Comparison of ENCODE assay signal across 8 cellular contexts in the genomic region with DNA sequence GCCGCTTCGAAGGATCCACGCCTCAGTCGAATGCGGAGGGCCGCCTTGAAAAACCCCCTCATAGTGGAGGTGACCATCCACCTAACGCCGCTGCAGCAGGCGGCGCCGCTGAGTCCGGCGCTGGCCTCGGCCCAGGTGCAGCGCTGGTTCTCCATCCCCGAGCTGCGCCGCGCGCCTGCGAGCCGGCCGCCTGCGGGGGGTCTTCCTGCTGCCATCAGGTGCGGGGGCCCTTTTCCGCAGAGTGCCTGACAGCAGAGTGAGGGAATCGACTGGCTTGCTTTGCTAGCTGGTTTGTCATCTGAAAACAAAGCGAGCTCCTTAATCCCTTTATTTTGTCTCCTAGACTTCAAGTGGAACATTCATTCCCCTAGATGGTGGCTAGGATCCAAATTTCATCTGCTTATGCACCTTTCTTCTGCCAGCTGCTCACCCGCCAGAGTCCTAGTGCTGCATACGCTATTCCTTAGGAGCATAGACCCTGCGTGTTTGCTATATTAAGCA. TPM values are rescaled to one million over a fixed set of nuclear protein-coding genes. Genes with fewer than 3 reads are reported as not detected.
DNase-seq lines count a peak whose midpoint lies in the region; ATAC-seq and TF ChIP-seq lines count a peak whose summit lies in the region.

No MANE protein-coding gene starts in this region.

- peaks cover 8% of the 10 kb centered on the region for H3K4me1 ChIP-seq in GM23248 (ENCODE audit: insufficient read depth)

- H4K20me1 ChIP-seq in GM23248 (ENCODE audit: insufficient read depth) (no peaks in the 10 kb centered on the region), SU-DHL-6 (ENCODE audit: low read depth, low read length) (no peaks in the 10 kb centered on the region)

- TF ChIP-seq CTCF in SU-DHL-6 (IDR thresholded peaks at IDR 0.05; ENCODE audit: insufficient read depth, low read length, poor library complexity, severe bottlenecking) (no peak), fibroblast of villous mesenchyme (IDR thresholded peaks at IDR 0.05; ENCODE audit: insufficient read depth, low read depth, low read length) (peak; percentile 23), neural crest cell (conservative IDR thresholded peaks at IDR 0.05) (peak; percentile 32)

- H3K9me3 ChIP-seq in GM23248 (ENCODE audit: low read depth) (no peaks in the 10 kb centered on the region), SU-DHL-6 (ENCODE audit: insufficient read depth, low read length) (no peaks in the 10 kb centered on the region)

- WGBS in GM23248 (ENCODE audit: low coverage in 1 of 2, low lambda C conversion rate in 2 of 2, missing lambda C conversion rate in 2 of 2), 2 experiments: 20 to 22% methylated on average over 27 to 31 of the region's 31 CpGs

- H3F3A ChIP-seq in GM23248 (ENCODE audit: insufficient read depth): peaks cover 8% of the 10 kb centered on the region; the same call in 1 of the 2 replicates
- no peaks in the 10 kb centered on the region for H3F3A ChIP-seq in SU-DHL-6 (ENCODE audit: insufficient read depth)

- H3K27ac ChIP-seq in GM23248: no peak overlapping the region
- no peak overlapping the region for H3K27ac ChIP-seq in SU-DHL-6 (ENCODE audit: low read depth, low read length)

- peaks cover 22% of the 10 kb centered on the region for H3K27me3 Mint-ChIP-seq in neural crest cell (ENCODE audit: low read depth)

- peak; percentile 42 for DNase-seq in ACHN
- peak; percentile 28 for DNase-seq in GM23248
- no peak for DNase-seq in fibroblast of villous mesenchyme (ENCODE audit: low read depth)
- peak; percentile 36 for DNase-seq in neural crest cell (ENCODE audit: low read depth, low spot score)
- no peak for DNase-seq in Kasumi-1 (lab: John Stamatoyannopoulos, UW)
- DNase-seq in AG08396 (ENCODE audit: low spot score): no peak

- H3K9me3 Mint-ChIP-seq in neural crest cell: no peaks in the 10 kb centered on the region

- in situ Hi-C loops in ACHN (cut with HindIII; ENCODE audit: low pct_ligation_motif_present, low pct_unique_long_range_greater_than_20kb, low sequenced_read_pairs): no loop called here
- in situ Hi-C loops in GM23248 (cut with MboI): loop anchor here (10.0 kb wide), 1 partner anchor 130 kb away; no protein-coding TSS in a partner anchor

- H3K36me3 Mint-ChIP-seq in neural crest cell (ENCODE audit: low read depth): no peaks in the 10 kb centered on the region

- H3K4me2 ChIP-seq in GM23248 (ENCODE audit: unreplicated experiment) (peak overlapping the region; percentile 85), SU-DHL-6 (ENCODE audit: low read depth, low read length, poor library complexity, severe bottlenecking) (peak overlapping the region; percentile 56)

- H2AFZ ChIP-seq in GM23248 (peak overlapping the region; percentile 97), SU-DHL-6 (ENCODE audit: low read depth, low read length, severe bottlenecking) (peak overlapping the region; percentile 88)

- peaks cover 5% of the 10 kb centered on the region for H3K4me1 Mint-ChIP-seq in neural crest cell

- H3K27me3 ChIP-seq in GM23248 (replicated peaks; ENCODE audit: insufficient read depth): no peaks in the 10 kb centered on the region
- H3K27me3 ChIP-seq in SU-DHL-6 (ENCODE audit: low read length): no peaks in the 10 kb centered on the region

- H3K27ac Mint-ChIP-seq in neural crest cell (ENCODE audit: unreplicated experiment): no peak overlapping the region

- peak overlapping the region; percentile 56; the same call in 1 of the 2 replicates for H3K9ac ChIP-seq in GM23248
- no peak overlapping the region for H3K9ac ChIP-seq in SU-DHL-6 (ENCODE audit: low read length)

- no peaks in the 10 kb centered on the region for H3K79me2 ChIP-seq in GM23248 (ENCODE audit: insufficient read depth)
- no peaks in the 10 kb centered on the region for H3K79me2 ChIP-seq in SU-DHL-6 (ENCODE audit: insufficient read depth, low read length)

- H3K4me3 ChIP-seq in GM23248 (peak overlapping the region; percentile 70), SU-DHL-6 (ENCODE audit: insufficient read depth, low read length, poor library complexity, severe bottlenecking) (no peak overlapping the region), fibroblast of villous mesenchyme (ENCODE audit: low read depth, low read length) (peak overlapping the region; percentile 55)

- no peaks in the 10 kb centered on the region for H3K9me2 ChIP-seq in GM23248 (ENCODE audit: insufficient read depth)
- no peaks in the 10 kb centered on the region for H3K9me2 ChIP-seq in SU-DHL-6 (replicated peaks; ENCODE audit: insufficient read depth, low read length)

- H3K36me3 ChIP-seq in GM23248 (ENCODE audit: low read depth) (no peaks in the 10 kb centered on the region), SU-DHL-6 (ENCODE audit: low read length) (no peaks in the 10 kb centered on the region)

- ATAC-seq in GM18861 (IDR thresholded peaks at IDR 0.05; ENCODE audit: unreplicated experiment): no peak

- peak overlapping the region; percentile 72 for H3K4me3 Mint-ChIP-seq in neural crest cell

RNA-seq across cellular contexts. Expression of a gene that starts 10.4 kb away (rescaled TPM):
- 5.9 and 6.3 TPM in 2 replicates for total RNA-seq in GM23248 (2014; rRNA removed; shearing (Covaris generic))
- polyA plus RNA-seq in GM23248 (2016; fragmentation: Nextera tagmentation; extraction: Ambion mirVana): 16.7 TPM in 2 replicates
- total RNA-seq in fibroblast of villous mesenchyme: 9.0 and 9.9 TPM in 2 replicates
- 18.1 and 20.1 TPM in 2 replicates for total RNA-seq in neural crest cell

RNA-seq across cellular contexts. Expression of a gene that starts 22.1 kb away (rescaled TPM):
- total RNA-seq in GM23248 (2014; rRNA removed; shearing (Covaris generic)): not detected in 2 replicates
- polyA plus RNA-seq in GM23248 (2016; fragmentation: Nextera tagmentation; extraction: Ambion mirVana): not detected in 2 replicates
- total RNA-seq in fibroblast of villous mesenchyme (under 0.01 TPM in 1 of 2 replicates, not detected in the other), neural crest cell (not detected in 2 replicates)

RNA-seq across cellular contexts. Expression of a gene that starts 42.7 kb away (rescaled TPM):
- 0.38 and 1.5 TPM in 2 replicates for total RNA-seq in GM23248 (2014; rRNA removed; shearing (Covaris generic))
- polyA plus RNA-seq in GM23248 (2016; fragmentation: Nextera tagmentation; extraction: Ambion mirVana): 1.3 and 1.6 TPM in 2 replicates
- total RNA-seq in fibroblast of villous mesenchyme (0.64 and 1.7 TPM in 2 replicates), neural crest cell (0.98 TPM in 2 replicates)

Comparison
In these comparisons a context has a peak if more than half of its experiments do, and no peak if none do; other contexts are left out.
1. DNase-seq: peak in ACHN (single experiment), GM23248 (single experiment) and neural crest cell (single experiment); none in fibroblast of villous mesenchyme (single experiment), Kasumi-1 (0 of 2) and AG08396 (single experiment).